1 cellular context compared by ENCODE assay signal in genomic region chr10:73119457-73119856, GRCh38.
TF ChIP-seq lines count a peak whose summit lies in the region.

No MANE protein-coding gene starts in this region.

TF ChIP-seq in IMR-90, 13 proteins besides CTCF, POLR2A, EP300 and RAD21:
- TF ChIP-seq RCOR1 (IDR thresholded peaks at IDR 0.05; ENCODE audit: insufficient replicate concordance, low read length) (no peak), BHLHE40 (IDR thresholded peaks at IDR 0.05; ENCODE audit: low read depth, low read length) (no peak), MAFK (IDR thresholded peaks at IDR 0.05; ENCODE audit: low read depth, low read length) (no peak)
